8 cellular contexts compared by ENCODE assay signal in the genomic region with DNA sequence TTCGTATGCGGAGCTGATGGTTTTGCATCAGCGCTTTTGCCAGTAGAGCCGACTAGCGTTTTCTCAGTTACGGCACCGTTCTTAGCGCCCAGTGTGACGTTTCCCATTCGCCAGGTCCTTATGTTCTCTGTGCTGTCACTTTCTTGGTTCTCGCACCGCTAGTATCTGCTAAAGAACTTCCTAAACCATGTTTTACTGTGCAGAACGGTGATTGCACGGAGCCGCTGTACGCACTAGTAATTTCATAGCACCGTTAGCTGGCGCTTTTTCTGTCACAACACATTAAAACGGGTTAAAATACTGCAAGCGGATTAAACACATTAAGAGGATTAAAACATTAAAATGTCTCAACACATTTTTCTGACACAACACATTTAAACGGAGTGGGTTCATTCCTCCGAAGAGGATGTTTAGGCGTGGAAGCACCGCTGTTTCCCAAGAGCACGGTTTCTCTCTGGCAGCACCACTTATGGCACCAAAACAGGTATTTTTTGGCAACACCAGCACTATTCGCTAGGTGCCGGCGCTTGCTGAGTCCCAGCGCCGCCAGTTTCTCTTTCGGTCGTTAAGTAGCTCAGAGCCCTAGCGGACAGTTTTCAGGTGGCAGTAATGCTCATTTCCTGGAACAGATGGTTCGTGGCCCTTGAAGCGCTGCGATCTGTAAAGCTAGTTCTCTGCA. TPM values are rescaled to one million over a fixed set of nuclear protein-coding genes. Genes with fewer than 3 reads are reported as not detected.
DNase-seq lines count a peak whose midpoint lies in the region; ATAC-seq and TF ChIP-seq lines count a peak whose summit lies in the region.

No MANE protein-coding gene starts in this region.

- peaks cover 37% of the 10 kb centered on the region for H3K4me1 Mint-ChIP-seq in dendritic cell treated with granulocyte-macrophage colony-stimulating factor and Interleukin-4, amounts not matched to agents 40 ng/mL and 50 ng/mL, for 4 days (ENCODE audit: low read depth)
- H3K4me1 Mint-ChIP-seq in mesothelial cell of epicardium, result peaks cover 36% of the 10 kb centered on the region

- H3K9me3 Mint-ChIP-seq in dendritic cell treated with granulocyte-macrophage colony-stimulating factor and Interleukin-4, amounts not matched to agents 40 ng/mL and 50 ng/mL, for 4 days, result no peaks in the 10 kb centered on the region
- H3K9me3 Mint-ChIP-seq in mesothelial cell of epicardium, result no peaks in the 10 kb centered on the region

- H3K27me3 Mint-ChIP-seq in dendritic cell treated with granulocyte-macrophage colony-stimulating factor and Interleukin-4, amounts not matched to agents 40 ng/mL and 50 ng/mL, for 4 days, result no peaks in the 10 kb centered on the region
- peaks cover 49% of the 10 kb centered on the region for H3K27me3 Mint-ChIP-seq in mesothelial cell of epicardium (ENCODE audit: low read depth)

- DNase-seq in AG09319 (ENCODE audit: extremely low read depth, low read depth) (no peak), NCI-H2196 treated with DMSO at 0.1 percent for 48 hours (lab: John Stamatoyannopoulos, UW; ENCODE audit: unreplicated experiment) (peak; percentile 89), mesothelial cell of epicardium (ENCODE audit: low spot score in 2 of 2, unreplicated experiment in 2 of 2) (no peak)
- peak; percentile 74 for DNase-seq in activated CD4-positive, CD25-positive, alpha-beta regulatory T cell treated with anti-CD3 and anti-CD28 coated beads, Interleukin-2, amount 50 U/mL, for 16 hours (ENCODE audit: low read depth, low spot score)
- peak; percentile 60 to 63 for DNase-seq in stimulated activated CD8-positive, alpha-beta memory T cell treated with anti-CD3 and anti-CD28 coated beads, Interleukin-7, amount 100 ng/mL, for 1 hour (ENCODE audit: low read depth in 2 of 2)

- TF ChIP-seq CTCF in AG09319 (IDR thresholded peaks at IDR 0.05; ENCODE audit: low read depth, low read length), result peak; percentile 4; the same call in 1 of the 2 replicates
- TF ChIP-seq CTCF in mesothelial cell of epicardium (IDR thresholded peaks at IDR 0.05; ENCODE audit: unreplicated experiment), result peak; percentile 47

- peak overlapping the region; percentile 89 for H3K4me3 Mint-ChIP-seq in dendritic cell treated with granulocyte-macrophage colony-stimulating factor and Interleukin-4, amounts not matched to agents 40 ng/mL and 50 ng/mL, for 4 days
- H3K4me3 Mint-ChIP-seq in mesothelial cell of epicardium, result peak overlapping the region; percentile 92

- intact Hi-C loops in dendritic cell treated with granulocyte-macrophage colony-stimulating factor and Interleukin-4, amounts not matched to agents 40 ng/mL and 50 ng/mL, for 4 days (cut with micrococcal nuclease), result loop anchor here (1.0 to 2.0 kb wide), 3 partner anchors 21 to 45 kb away; a partner anchor contains a TSS

- ATAC-seq in GM19023 (IDR thresholded peaks at IDR 0.05; ENCODE audit: unreplicated experiment) (peak; percentile 65), HG03139 (IDR thresholded peaks at IDR 0.05; ENCODE audit: unreplicated experiment) (peak; percentile 70)

- H3K27ac Mint-ChIP-seq in dendritic cell treated with granulocyte-macrophage colony-stimulating factor and Interleukin-4, amounts not matched to agents 40 ng/mL and 50 ng/mL, for 4 days, result peak overlapping the region; percentile 99
- peak overlapping the region; percentile 72 for H3K27ac Mint-ChIP-seq in mesothelial cell of epicardium

- peaks cover 18% of the 10 kb centered on the region for H3K36me3 Mint-ChIP-seq in dendritic cell treated with granulocyte-macrophage colony-stimulating factor and Interleukin-4, amounts not matched to agents 40 ng/mL and 50 ng/mL, for 4 days (ENCODE audit: low read depth)
- no peaks in the 10 kb centered on the region for H3K36me3 Mint-ChIP-seq in mesothelial cell of epicardium

RNA-seq across cellular contexts. Expression of a gene that starts 20.4 kb away (rescaled TPM):
- total RNA-seq in mesothelial cell of epicardium, result 1.4 to 1.9 TPM (median 1.7 TPM) in 3 replicates

Comparison
In these comparisons a context has a peak if more than half of its experiments do, and no peak if none do; other contexts are left out.
1. DNase-seq: peak in NCI-H2196 treated with DMSO at 0.1 percent for 48 hours (single experiment), activated CD4-positive, CD25-positive, alpha-beta regulatory T cell treated with anti-CD3 and anti-CD28 coated beads, Interleukin-2, amount 50 U/mL, for 16 hours (single experiment) and stimulated activated CD8-positive, alpha-beta memory T cell treated with anti-CD3 and anti-CD28 coated beads, Interleukin-7, amount 100 ng/mL, for 1 hour (2 of 2); none in AG09319 (single experiment) and mesothelial cell of epicardium (0 of 2).